In genomic region chr15:22839046-22839705, GRCh38 we compare ENCODE assay signal across 8 cellular contexts. TPM values are rescaled to one million over a fixed set of nuclear protein-coding genes. Genes with fewer than 3 reads are reported as not detected.
A peak's percentile ranks its signal among the peaks of the same experiment; 100 is the strongest.
DNase-seq lines count a peak whose midpoint lies in the region; ATAC-seq and TF ChIP-seq lines count a peak whose summit lies in the region.

No MANE protein-coding gene starts in this region.

- no peak for TF ChIP-seq CTCF in A673 (conservative IDR thresholded peaks at IDR 0.05; ENCODE audit: low read depth, low read length)
- no peak for TF ChIP-seq CTCF in endothelial cell (IDR thresholded peaks at IDR 0.05; ENCODE audit: unreplicated experiment)
- no peak for TF ChIP-seq CTCF in natural killer cell (IDR thresholded peaks at IDR 0.05)

- no peaks in the 10 kb centered on the region for H3K9me3 Mint-ChIP-seq in endothelial cell (ENCODE audit: unreplicated experiment)
- H3K9me3 Mint-ChIP-seq in natural killer cell: no peaks in the 10 kb centered on the region

- BruUV-seq in A673 (replicated peaks; lab: Mats Ljungman, UMichigan): no TSS peak

- POLR2A ChIA-PET in A673 (lab: Charles Lee; ENCODE audit: low non-redundant PET): no interaction called here

- H3K4me1 Mint-ChIP-seq in endothelial cell (ENCODE audit: unreplicated experiment) (peaks cover 22% of the 10 kb centered on the region), natural killer cell (peaks cover 32 to 36% of the 10 kb centered on the region in 2 donors)

- H3K9me3 ChIP-seq in A673 (ENCODE audit: low read depth, low read length, poor library complexity, severe bottlenecking): no peaks in the 10 kb centered on the region

- ATAC-seq in GM18867 (IDR thresholded peaks at IDR 0.05; ENCODE audit: unreplicated experiment) (peak; percentile 1), natural killer cell (no peak), HG02970 (IDR thresholded peaks at IDR 0.05; ENCODE audit: low FRiP score, unreplicated experiment) (no peak), GM18858 (IDR thresholded peaks at IDR 0.05; ENCODE audit: unreplicated experiment) (no peak)

- intact Hi-C loops in A673 (cut with micrococcal nuclease; ENCODE audit: unreplicated experiment): loop anchor here (5.0 kb wide), 1 partner anchor 33 kb away; no protein-coding TSS in a partner anchor
- intact Hi-C loops in natural killer cell (cut with micrococcal nuclease): no loop called here

- CTCF ChIA-PET in A673 (lab: Charles Lee): no interaction called here

- H3K4me3 ChIP-seq in A673 (ENCODE audit: low read depth, low read length, poor library complexity, severe bottlenecking): peak overlapping the region; percentile 80

- H3K27ac ChIP-seq in A673 (ENCODE audit: low read depth, low read length, poor library complexity, severe bottlenecking): peak overlapping the region; percentile 96

- peaks cover 4% of the 10 kb centered on the region for H3K27me3 Mint-ChIP-seq in endothelial cell (ENCODE audit: unreplicated experiment)
- no peaks in the 10 kb centered on the region for H3K27me3 Mint-ChIP-seq in natural killer cell (ENCODE audit: low read depth in 2 of 2)

- peaks cover 13% of the 10 kb centered on the region for H3K36me3 Mint-ChIP-seq in endothelial cell (ENCODE audit: low read depth, unreplicated experiment)
- no peaks in the 10 kb centered on the region for H3K36me3 Mint-ChIP-seq in natural killer cell

- H3K27ac Mint-ChIP-seq in endothelial cell (ENCODE audit: unreplicated experiment) (peak overlapping the region; percentile 97), natural killer cell (peak overlapping the region; percentile 84 to 94)

- peaks cover 10% of the 10 kb centered on the region for H3K4me1 ChIP-seq in A673 (ENCODE audit: insufficient read depth, low read length, poor library complexity, severe bottlenecking)

- peaks cover 12% of the 10 kb centered on the region for H3K36me3 ChIP-seq in A673 (ENCODE audit: insufficient read depth, low read length, poor library complexity, severe bottlenecking)

- no peak for DNase-seq in A673 (ENCODE audit: low spot score)
- peak; percentile 50 for DNase-seq in RKO (ENCODE audit: low spot score)
- DNase-seq in endothelial cell (ENCODE audit: low spot score): no peak
- no peak for DNase-seq in natural killer cell
- no peak for DNase-seq in cortex of kidney (lab: John Stamatoyannopoulos, UW)

- no peaks in the 10 kb centered on the region for H3K27me3 ChIP-seq in A673 (replicated peaks; ENCODE audit: insufficient read depth, low read depth, low read length, poor library complexity)

- H3K4me3 Mint-ChIP-seq in endothelial cell (ENCODE audit: unreplicated experiment) (peak overlapping the region; percentile 98), natural killer cell (peak overlapping the region; percentile 91)

RNA-seq across cellular contexts. Expression of gene NIPA2, which starts 0.7 kb away (rescaled TPM):
- total RNA-seq in A673 (2021) (78.8 and 87.2 TPM in 2 replicates), endothelial cell (ENCODE audit: unreplicated experiment) (81.0 TPM), natural killer cell (10 to 100 TPM; 37.3 to 41.3 (median 40.9) TPM)

RNA-seq across cellular contexts. Expression of gene NIPA1, which starts 52.7 kb away (rescaled TPM):
- total RNA-seq in A673 (2021) (17.5 and 20.6 TPM in 2 replicates), endothelial cell (ENCODE audit: unreplicated experiment) (28.1 TPM), natural killer cell (10 to 100 TPM; 11.3 to 17.8 (median 11.4) TPM)
